In the genomic region with DNA sequence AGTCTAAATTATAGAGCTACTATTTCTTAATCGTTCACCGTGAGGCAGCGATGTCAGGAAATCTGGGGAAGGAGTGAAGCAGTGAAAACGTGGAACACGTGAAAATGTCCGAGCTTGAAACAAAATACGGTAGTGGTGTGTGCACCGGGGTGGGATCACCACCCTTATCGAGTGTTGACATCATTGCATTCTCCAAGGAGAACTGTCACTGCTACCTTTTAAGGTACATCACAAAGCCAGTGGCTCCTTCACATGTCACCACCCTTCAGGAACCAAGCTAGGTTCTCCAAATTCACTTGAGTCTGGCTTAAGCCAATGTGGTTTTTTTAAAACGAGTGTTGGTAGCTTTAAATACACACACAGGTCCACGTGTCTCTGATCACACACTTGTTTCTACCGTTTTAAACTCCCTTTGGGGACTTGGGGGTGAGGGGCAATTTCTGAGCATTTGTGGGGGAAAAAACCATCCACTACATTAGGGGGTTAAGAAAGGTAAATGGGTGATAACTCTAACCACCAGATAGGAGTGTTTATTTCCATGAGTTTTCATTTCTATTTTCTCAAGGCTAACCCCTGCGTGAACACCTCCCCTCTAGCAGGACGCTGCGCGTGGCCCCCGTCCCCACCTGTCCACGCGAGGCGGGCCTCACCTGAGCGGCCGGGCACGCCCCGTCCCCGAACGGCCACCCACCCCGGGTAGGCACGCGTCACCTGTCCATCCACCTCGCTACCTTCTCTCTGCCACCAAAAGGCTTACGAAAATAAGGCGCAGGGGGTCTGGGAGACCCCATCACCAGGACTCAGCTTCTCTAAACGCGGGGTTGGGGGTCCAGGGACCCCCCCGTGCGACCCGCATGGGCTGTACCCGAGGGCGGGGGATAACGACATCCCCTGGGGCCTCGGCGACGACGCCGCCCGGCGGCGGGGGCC, we compare ENCODE assay signal across 1 cellular context.
A peak's percentile ranks its signal among the peaks of the same experiment; 100 is the strongest.
TF ChIP-seq lines count a peak whose summit lies in the region.

No MANE protein-coding gene starts in this region.

TF ChIP-seq in K562, 482 proteins besides CTCF, POLR2A, EP300 and RAD21 (continued from another document and continues in another):
- TF ChIP-seq CEBPG (CRISPR knock-in tag; IDR thresholded peaks at IDR 0.05) = no peak
- no peak for TF ChIP-seq CEBPG (tag; conservative IDR thresholded peaks at IDR 0.05 in 1 of 2, IDR thresholded peaks at IDR 0.05 in 1 of 2)
- TF ChIP-seq, protein P1, sequence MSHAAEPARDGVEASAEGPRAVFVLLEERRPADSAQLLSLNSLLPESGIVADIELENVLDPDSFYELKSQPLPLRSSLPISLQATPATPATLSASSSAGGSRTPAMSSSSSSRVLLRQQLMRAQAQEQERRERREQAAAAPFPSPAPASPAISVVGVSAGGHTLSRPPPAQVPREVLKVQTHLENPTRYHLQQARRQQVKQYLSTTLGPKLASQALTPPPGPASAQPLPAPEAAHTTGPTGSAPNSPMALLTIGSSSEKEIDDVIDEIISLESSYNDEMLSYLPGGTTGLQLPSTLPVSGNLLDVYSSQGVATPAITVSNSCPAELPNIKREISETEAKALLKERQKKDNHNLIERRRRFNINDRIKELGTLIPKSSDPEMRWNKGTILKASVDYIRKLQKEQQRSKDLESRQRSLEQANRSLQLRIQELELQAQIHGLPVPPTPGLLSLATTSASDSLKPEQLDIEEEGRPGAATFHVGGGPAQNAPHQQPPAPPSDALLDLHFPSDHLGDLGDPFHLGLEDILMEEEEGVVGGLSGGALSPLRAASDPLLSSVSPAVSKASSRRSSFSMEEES (CRISPR knock-in tag; IDR thresholded peaks at IDR 0.05) = no peak
- TF ChIP-seq, protein P2, sequence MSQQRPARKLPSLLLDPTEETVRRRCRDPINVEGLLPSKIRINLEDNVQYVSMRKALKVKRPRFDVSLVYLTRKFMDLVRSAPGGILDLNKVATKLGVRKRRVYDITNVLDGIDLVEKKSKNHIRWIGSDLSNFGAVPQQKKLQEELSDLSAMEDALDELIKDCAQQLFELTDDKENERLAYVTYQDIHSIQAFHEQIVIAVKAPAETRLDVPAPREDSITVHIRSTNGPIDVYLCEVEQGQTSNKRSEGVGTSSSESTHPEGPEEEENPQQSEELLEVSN (IDR thresholded peaks at IDR 0.05; ENCODE audit: borderline replicate concordance in 1 of 2, extremely low read depth in 1 of 2, insufficient read depth in 1 of 2, insufficient read length in 1 of 2, low read depth in 1 of 2, low read length in 1 of 2, poor library complexity in 1 of 2, severe bottlenecking in 1 of 2) = peak in 1 of 2 experiments; percentile 31
- TF ChIP-seq, protein P3, sequence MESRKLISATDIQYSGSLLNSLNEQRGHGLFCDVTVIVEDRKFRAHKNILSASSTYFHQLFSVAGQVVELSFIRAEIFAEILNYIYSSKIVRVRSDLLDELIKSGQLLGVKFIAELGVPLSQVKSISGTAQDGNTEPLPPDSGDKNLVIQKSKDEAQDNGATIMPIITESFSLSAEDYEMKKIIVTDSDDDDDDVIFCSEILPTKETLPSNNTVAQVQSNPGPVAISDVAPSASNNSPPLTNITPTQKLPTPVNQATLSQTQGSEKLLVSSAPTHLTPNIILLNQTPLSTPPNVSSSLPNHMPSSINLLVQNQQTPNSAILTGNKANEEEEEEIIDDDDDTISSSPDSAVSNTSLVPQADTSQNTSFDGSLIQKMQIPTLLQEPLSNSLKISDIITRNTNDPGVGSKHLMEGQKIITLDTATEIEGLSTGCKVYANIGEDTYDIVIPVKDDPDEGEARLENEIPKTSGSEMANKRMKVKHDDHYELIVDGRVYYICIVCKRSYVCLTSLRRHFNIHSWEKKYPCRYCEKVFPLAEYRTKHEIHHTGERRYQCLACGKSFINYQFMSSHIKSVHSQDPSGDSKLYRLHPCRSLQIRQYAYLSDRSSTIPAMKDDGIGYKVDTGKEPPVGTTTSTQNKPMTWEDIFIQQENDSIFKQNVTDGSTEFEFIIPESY (CRISPR knock-in tag; IDR thresholded peaks at IDR 0.05) = no peak
- peak; percentile 61 for TF ChIP-seq BHLHE40 (IDR thresholded peaks at IDR 0.05; ENCODE audit: low read length)
- no peak for TF ChIP-seq ZNF707 (CRISPR knock-in tag; conservative IDR thresholded peaks at IDR 0.05)
- no peak for TF ChIP-seq TAL1 (IDR thresholded peaks at IDR 0.05)
- peak; percentile 34 for TF ChIP-seq ZFX (CRISPR knock-in tag; IDR thresholded peaks at IDR 0.05)
- TF ChIP-seq, protein P4, sequence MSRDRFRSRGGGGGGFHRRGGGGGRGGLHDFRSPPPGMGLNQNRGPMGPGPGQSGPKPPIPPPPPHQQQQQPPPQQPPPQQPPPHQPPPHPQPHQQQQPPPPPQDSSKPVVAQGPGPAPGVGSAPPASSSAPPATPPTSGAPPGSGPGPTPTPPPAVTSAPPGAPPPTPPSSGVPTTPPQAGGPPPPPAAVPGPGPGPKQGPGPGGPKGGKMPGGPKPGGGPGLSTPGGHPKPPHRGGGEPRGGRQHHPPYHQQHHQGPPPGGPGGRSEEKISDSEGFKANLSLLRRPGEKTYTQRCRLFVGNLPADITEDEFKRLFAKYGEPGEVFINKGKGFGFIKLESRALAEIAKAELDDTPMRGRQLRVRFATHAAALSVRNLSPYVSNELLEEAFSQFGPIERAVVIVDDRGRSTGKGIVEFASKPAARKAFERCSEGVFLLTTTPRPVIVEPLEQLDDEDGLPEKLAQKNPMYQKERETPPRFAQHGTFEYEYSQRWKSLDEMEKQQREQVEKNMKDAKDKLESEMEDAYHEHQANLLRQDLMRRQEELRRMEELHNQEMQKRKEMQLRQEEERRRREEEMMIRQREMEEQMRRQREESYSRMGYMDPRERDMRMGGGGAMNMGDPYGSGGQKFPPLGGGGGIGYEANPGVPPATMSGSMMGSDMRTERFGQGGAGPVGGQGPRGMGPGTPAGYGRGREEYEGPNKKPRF (IDR thresholded peaks at IDR 0.05; ENCODE audit: low read depth, low read length) = no peak
- no peak for TF ChIP-seq NR2C2 (CRISPR knock-in tag; IDR thresholded peaks at IDR 0.05)
- TF ChIP-seq NR2C2 (tag; IDR thresholded peaks at IDR 0.05) = no peak
- TF ChIP-seq, protein P5, sequence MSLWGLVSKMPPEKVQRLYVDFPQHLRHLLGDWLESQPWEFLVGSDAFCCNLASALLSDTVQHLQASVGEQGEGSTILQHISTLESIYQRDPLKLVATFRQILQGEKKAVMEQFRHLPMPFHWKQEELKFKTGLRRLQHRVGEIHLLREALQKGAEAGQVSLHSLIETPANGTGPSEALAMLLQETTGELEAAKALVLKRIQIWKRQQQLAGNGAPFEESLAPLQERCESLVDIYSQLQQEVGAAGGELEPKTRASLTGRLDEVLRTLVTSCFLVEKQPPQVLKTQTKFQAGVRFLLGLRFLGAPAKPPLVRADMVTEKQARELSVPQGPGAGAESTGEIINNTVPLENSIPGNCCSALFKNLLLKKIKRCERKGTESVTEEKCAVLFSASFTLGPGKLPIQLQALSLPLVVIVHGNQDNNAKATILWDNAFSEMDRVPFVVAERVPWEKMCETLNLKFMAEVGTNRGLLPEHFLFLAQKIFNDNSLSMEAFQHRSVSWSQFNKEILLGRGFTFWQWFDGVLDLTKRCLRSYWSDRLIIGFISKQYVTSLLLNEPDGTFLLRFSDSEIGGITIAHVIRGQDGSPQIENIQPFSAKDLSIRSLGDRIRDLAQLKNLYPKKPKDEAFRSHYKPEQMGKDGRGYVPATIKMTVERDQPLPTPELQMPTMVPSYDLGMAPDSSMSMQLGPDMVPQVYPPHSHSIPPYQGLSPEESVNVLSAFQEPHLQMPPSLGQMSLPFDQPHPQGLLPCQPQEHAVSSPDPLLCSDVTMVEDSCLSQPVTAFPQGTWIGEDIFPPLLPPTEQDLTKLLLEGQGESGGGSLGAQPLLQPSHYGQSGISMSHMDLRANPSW (CRISPR knock-in tag; IDR thresholded peaks at IDR 0.05) = no peak
- TF ChIP-seq RAD51 (IDR thresholded peaks at IDR 0.05; ENCODE audit: borderline replicate concordance, low read depth) = peak; percentile 24; the same call in 1 of the 2 replicates
- TF ChIP-seq, protein P6, sequence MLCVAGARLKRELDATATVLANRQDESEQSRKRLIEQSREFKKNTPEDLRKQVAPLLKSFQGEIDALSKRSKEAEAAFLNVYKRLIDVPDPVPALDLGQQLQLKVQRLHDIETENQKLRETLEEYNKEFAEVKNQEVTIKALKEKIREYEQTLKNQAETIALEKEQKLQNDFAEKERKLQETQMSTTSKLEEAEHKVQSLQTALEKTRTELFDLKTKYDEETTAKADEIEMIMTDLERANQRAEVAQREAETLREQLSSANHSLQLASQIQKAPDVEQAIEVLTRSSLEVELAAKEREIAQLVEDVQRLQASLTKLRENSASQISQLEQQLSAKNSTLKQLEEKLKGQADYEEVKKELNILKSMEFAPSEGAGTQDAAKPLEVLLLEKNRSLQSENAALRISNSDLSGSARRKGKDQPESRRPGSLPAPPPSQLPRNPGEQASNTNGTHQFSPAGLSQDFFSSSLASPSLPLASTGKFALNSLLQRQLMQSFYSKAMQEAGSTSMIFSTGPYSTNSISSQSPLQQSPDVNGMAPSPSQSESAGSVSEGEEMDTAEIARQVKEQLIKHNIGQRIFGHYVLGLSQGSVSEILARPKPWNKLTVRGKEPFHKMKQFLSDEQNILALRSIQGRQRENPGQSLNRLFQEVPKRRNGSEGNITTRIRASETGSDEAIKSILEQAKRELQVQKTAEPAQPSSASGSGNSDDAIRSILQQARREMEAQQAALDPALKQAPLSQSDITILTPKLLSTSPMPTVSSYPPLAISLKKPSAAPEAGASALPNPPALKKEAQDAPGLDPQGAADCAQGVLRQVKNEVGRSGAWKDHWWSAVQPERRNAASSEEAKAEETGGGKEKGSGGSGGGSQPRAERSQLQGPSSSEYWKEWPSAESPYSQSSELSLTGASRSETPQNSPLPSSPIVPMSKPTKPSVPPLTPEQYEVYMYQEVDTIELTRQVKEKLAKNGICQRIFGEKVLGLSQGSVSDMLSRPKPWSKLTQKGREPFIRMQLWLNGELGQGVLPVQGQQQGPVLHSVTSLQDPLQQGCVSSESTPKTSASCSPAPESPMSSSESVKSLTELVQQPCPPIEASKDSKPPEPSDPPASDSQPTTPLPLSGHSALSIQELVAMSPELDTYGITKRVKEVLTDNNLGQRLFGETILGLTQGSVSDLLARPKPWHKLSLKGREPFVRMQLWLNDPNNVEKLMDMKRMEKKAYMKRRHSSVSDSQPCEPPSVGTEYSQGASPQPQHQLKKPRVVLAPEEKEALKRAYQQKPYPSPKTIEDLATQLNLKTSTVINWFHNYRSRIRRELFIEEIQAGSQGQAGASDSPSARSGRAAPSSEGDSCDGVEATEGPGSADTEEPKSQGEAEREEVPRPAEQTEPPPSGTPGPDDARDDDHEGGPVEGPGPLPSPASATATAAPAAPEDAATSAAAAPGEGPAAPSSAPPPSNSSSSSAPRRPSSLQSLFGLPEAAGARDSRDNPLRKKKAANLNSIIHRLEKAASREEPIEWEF (CRISPR knock-in tag; IDR thresholded peaks at IDR 0.05) = no peak
- TF ChIP-seq, protein P7, sequence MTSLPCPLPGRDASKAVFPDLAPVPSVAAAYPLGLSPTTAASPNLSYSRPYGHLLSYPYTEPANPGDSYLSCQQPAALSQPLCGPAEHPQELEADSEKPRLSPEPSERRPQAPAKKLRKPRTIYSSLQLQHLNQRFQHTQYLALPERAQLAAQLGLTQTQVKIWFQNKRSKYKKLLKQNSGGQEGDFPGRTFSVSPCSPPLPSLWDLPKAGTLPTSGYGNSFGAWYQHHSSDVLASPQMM (CRISPR knock-in tag; IDR thresholded peaks at IDR 0.05) = no peak
- TF ChIP-seq SMAD1 (IDR thresholded peaks at IDR 0.05; ENCODE audit: low read depth, low read length, partially characterized antibody) = no peak
- TF ChIP-seq, protein P8, sequence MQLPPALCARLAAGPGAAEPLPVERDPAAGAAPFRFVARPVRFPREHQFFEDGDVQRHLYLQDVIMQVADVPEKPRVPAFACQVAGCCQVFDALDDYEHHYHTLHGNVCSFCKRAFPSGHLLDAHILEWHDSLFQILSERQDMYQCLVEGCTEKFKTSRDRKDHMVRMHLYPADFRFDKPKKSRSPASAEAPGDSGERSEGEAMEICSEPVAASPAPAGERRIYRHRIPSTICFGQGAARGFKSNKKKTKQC (CRISPR knock-in tag; IDR thresholded peaks at IDR 0.05) = 0 out of 2 replicates have a peak, but pooled peaks have one; percentile 50
- TF ChIP-seq MBD2 (IDR thresholded peaks at IDR 0.05; ENCODE audit: borderline replicate concordance, low read depth) = 0 out of 2 replicates have a peak, but pooled peaks have one; percentile 17
- no peak for TF ChIP-seq TARDBP (IDR thresholded peaks at IDR 0.05)
- TF ChIP-seq KLF13 (tag; IDR thresholded peaks at IDR 0.05; ENCODE audit: borderline replicate concordance, low read depth) = no peak
- no peak for TF ChIP-seq NRF1 (conservative IDR thresholded peaks at IDR 0.05 in 1 of 2, IDR thresholded peaks at IDR 0.05 in 1 of 2)
- no peak for TF ChIP-seq CSDE1 (IDR thresholded peaks at IDR 0.05)
- TF ChIP-seq, protein P9, sequence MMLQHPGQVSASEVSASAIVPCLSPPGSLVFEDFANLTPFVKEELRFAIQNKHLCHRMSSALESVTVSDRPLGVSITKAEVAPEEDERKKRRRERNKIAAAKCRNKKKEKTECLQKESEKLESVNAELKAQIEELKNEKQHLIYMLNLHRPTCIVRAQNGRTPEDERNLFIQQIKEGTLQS (IDR thresholded peaks at IDR 0.05) = peak; percentile 46
- TF ChIP-seq, protein P9 (CRISPR knock-in tag; conservative IDR thresholded peaks at IDR 0.05) = no peak
- peak; percentile 52 for TF ChIP-seq RBBP5 (IDR thresholded peaks at IDR 0.05; ENCODE audit: borderline replicate concordance, insufficient read depth, low read length, poor library complexity, severe bottlenecking)
- no peak; the same call in 1 of the 2 replicates for TF ChIP-seq ETV5 (CRISPR knock-in tag; IDR thresholded peaks at IDR 0.05; ENCODE audit: low read depth)
- peak in 1 of 2 experiments; percentile 29; a peak in 1 of 4 replicates for TF ChIP-seq SIN3A (IDR thresholded peaks at IDR 0.05; ENCODE audit: borderline replicate concordance in 2 of 2, control insufficient read depth in 1 of 2, low read depth in 2 of 2, low read length in 2 of 2)
- TF ChIP-seq, protein P10, sequence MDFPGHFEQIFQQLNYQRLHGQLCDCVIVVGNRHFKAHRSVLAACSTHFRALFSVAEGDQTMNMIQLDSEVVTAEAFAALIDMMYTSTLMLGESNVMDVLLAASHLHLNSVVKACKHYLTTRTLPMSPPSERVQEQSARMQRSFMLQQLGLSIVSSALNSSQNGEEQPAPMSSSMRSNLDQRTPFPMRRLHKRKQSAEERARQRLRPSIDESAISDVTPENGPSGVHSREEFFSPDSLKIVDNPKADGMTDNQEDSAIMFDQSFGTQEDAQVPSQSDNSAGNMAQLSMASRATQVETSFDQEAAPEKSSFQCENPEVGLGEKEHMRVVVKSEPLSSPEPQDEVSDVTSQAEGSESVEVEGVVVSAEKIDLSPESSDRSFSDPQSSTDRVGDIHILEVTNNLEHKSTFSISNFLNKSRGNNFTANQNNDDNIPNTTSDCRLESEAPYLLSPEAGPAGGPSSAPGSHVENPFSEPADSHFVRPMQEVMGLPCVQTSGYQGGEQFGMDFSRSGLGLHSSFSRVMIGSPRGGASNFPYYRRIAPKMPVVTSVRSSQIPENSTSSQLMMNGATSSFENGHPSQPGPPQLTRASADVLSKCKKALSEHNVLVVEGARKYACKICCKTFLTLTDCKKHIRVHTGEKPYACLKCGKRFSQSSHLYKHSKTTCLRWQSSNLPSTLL (IDR thresholded peaks at IDR 0.05) = no peak
- 0 out of 4 replicates have a peak, but pooled peaks of 1 of the 2 experiments have one; percentile 17 for TF ChIP-seq FOXA3 (CRISPR knock-in tag; conservative IDR thresholded peaks at IDR 0.05 in 1 of 2, IDR thresholded peaks at IDR 0.05 in 1 of 2)
- no peak for TF ChIP-seq NBN (IDR thresholded peaks at IDR 0.05; ENCODE audit: low read depth)
